ENCODE assay signal across 20 cellular contexts in the genomic region with DNA sequence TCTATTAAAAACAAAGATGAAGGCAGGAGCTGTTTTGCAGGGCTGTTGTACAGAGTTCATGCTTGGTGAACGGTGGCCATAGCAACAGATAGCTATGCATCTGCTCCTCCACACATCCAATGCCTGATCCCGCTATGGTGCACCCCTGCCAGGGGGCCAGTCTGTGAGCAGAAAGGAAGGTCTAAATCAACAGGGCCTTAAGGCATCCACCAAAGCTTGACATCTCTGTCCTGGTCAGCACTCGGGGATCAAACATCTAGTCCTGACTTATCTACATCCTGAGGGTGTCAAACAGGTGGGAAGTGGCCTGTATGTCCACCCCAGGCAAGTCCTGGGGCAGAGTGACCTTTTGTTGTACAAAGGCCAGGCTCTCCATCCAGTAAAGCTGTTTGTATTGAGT. TPM values are rescaled to one million over a fixed set of nuclear protein-coding genes. Genes with fewer than 3 reads are reported as not detected.
DNase-seq lines count a peak whose midpoint lies in the region; ATAC-seq and TF ChIP-seq lines count a peak whose summit lies in the region.
"Had no signal": no experiment of that assay in that cellular context is flagged by ENCODE, and none has a peak within 500 bp of the region (broad histone marks: within the 10 kb centered on the region; RNA-seq: fewer than 3 reads in every experiment).

No MANE protein-coding gene starts in this region.

- no peak overlapping the region for H3K9ac ChIP-seq in neural cell (ENCODE audit: low read length)

- no peak for TF ChIP-seq RAD21 in neural cell (conservative IDR thresholded peaks at IDR 0.05)

- no peaks in the 10 kb centered on the region for H3K27me3 ChIP-seq in neural cell (ENCODE audit: insufficient read depth, low read depth, low read length)
- H3K27me3 ChIP-seq: foreskin keratinocyte had no signal

- no peaks in the 10 kb centered on the region for H4K20me1 ChIP-seq in neural cell (ENCODE audit: insufficient read depth)

- no peak for ATAC-seq in HG03196 (IDR thresholded peaks at IDR 0.05; ENCODE audit: unreplicated experiment)
- no peak for ATAC-seq in GM18867 (IDR thresholded peaks at IDR 0.05; ENCODE audit: unreplicated experiment)
- ATAC-seq: foreskin keratinocyte, GM12878, WTC11 had no signal

- peak; percentile 14 for DNase-seq in DMS53 (lab: John Stamatoyannopoulos, UW)
- no peak for DNase-seq in DMS53 treated with DMSO at 0.1 percent for 48 hours (lab: John Stamatoyannopoulos, UW; ENCODE audit: unreplicated experiment)
- peak; percentile 8 for DNase-seq in COR-L47 (lab: John Stamatoyannopoulos, UW)
- DNase-seq in HCEC 1CT: no peak
- DNase-seq: activated gamma-delta T cell treated with Interleukin-2 at 50 U/mL for 16 hours; C1 segment of cervical spinal cord; foreskin keratinocyte; midbrain; NCI-H526 treated with DMSO at 0.1 percent for 48 hours; small intestine; stimulated activated naive CD4-positive, alpha-beta T cell treated with Interleukin-2 at 50 U/mL for 16 hours; T-helper 1 cell had no signal

- no peak overlapping the region for H2AFZ ChIP-seq in neural cell (ENCODE audit: low read depth, low read length)

- H3K9me3 ChIP-seq in neural cell (ENCODE audit: low read length): no peaks in the 10 kb centered on the region
- H3K9me3 ChIP-seq: HAP-1 had no signal

- H3K27ac ChIP-seq in cingulate gyrus (ENCODE audit: low read depth, low read length): peak overlapping the region; percentile 73
- peak overlapping the region; percentile 16 for H3K27ac ChIP-seq in neural cell (ENCODE audit: low read length)
- H3K27ac ChIP-seq: 22Rv1, foreskin keratinocyte had no signal

- no peak for TF ChIP-seq EP300 in neural cell (conservative IDR thresholded peaks at IDR 0.05; ENCODE audit: poor library complexity, severe bottlenecking)

- H3K4me2 ChIP-seq in neural cell (ENCODE audit: low read length): no peak overlapping the region

- H3K79me2 ChIP-seq in neural cell (replicated peaks; ENCODE audit: insufficient read depth, low read length): no peaks in the 10 kb centered on the region

- H3K4me3 ChIP-seq in neural cell (ENCODE audit: low read length): no peak overlapping the region
- H3K4me3 ChIP-seq: GM12878, HAP-1 had no signal

- H3K36me3 ChIP-seq in neural cell (ENCODE audit: insufficient read depth, low read length): no peaks in the 10 kb centered on the region
- H3K36me3 ChIP-seq: HAP-1 had no signal

- no peak for TF ChIP-seq CTCF in neural cell (IDR thresholded peaks at IDR 0.05; ENCODE audit: poor library complexity, severe bottlenecking)

- H3F3A ChIP-seq in neural cell (ENCODE audit: insufficient read depth, low read length, poor library complexity, severe bottlenecking): no peaks in the 10 kb centered on the region

- no peaks in the 10 kb centered on the region for H3K9me2 ChIP-seq in neural cell (ENCODE audit: insufficient read depth, low read length)

TF ChIP-seq in neural cell, 6 proteins besides CTCF, POLR2A, EP300 and RAD21:
- TF ChIP-seq MXI1 (conservative IDR thresholded peaks at IDR 0.05; ENCODE audit: poor library complexity, severe bottlenecking) (no peak), POLR2AphosphoS5 (IDR thresholded peaks at IDR 0.05) (no peak), REST (IDR thresholded peaks at IDR 0.05; ENCODE audit: borderline replicate concordance) (no peak), TAF1 (IDR thresholded peaks at IDR 0.05; ENCODE audit: low read depth) (no peak), EZH2 (IDR thresholded peaks at IDR 0.05; ENCODE audit: borderline replicate concordance, insufficient read depth, low read length, poor library complexity, severe bottlenecking) (no peak), SMC3 (conservative IDR thresholded peaks at IDR 0.05; ENCODE audit: poor library complexity) (no peak)

RNA-seq across cellular contexts. Expression of gene DKK3, which starts 36.3 kb away (rescaled TPM):
- 43.6 and 48.4 TPM in 2 replicates for polyA plus RNA-seq in neural cell
- 51.9 and 63.6 TPM in 2 replicates for polyA minus RNA-seq in neural cell

Comparison
In these comparisons a context has a peak if more than half of its experiments do, and no peak if none do; other contexts are left out.
1. DNase-seq: peak in DMS53 (single experiment) and COR-L47 (single experiment); none in DMS53 treated with DMSO at 0.1 percent for 48 hours (single experiment) and HCEC 1CT (single experiment).